ENCODE assay signal across 33 cellular contexts in genomic region chr6:41511443-41512060, GRCh38.
"Had no signal": no experiment of that assay in that cellular context is flagged by ENCODE, and none has a peak within 500 bp of the region (broad histone marks: within the 10 kb centered on the region; RNA-seq: fewer than 3 reads in every experiment).

No MANE protein-coding gene starts in this region.

- H3K9me3 ChIP-seq: adrenal gland, body of pancreas, esophagus muscularis mucosa, gastrocnemius medialis had no signal

- H3K4me3 ChIP-seq: adrenal gland, body of pancreas, esophagus muscularis mucosa, gastrocnemius medialis had no signal

- DNase-seq: activated B cell treated with CpG ODN at 0.5 μM for 24 hours; activated CD4-positive, alpha-beta memory T cell treated with anti-CD3 and anti-CD28 coated beads for 36 hours; activated CD4-positive, alpha-beta T cell treated with anti-CD3 and anti-CD28 coated beads for 36 hours; activated CD4-positive, alpha-beta T cell treated with anti-CD3 and anti-CD28 coated beads, Interleukin-2, amount 10 ng/mL, durations not matched to agents 24 days and 14 days; activated CD4-positive, CD25-positive, alpha-beta regulatory T cell treated with anti-CD3 and anti-CD28 coated beads, Interleukin-2, amount 50 U/mL, for 72 hours; activated CD8-positive, alpha-beta memory T cell treated with anti-CD3 and anti-CD28 coated beads, Interleukin-2, amount 10 ng/mL, durations not matched to agents 7 days and 5 days; activated CD8-positive, alpha-beta memory T cell treated with anti-CD3 and anti-CD28 coated beads, Interleukin-2, amount 50 U/mL, for 4 hours; activated CD8-positive, alpha-beta T cell treated with anti-CD3 and anti-CD28 coated beads, Interleukin-2, amount 10 ng/mL, durations not matched to agents 7 days and 5 days; activated effector memory CD4-positive, alpha-beta T cell treated with anti-CD3 and anti-CD28 coated beads, Interleukin-2, amount 50 U/mL, for 16 hours; activated naive CD4-positive, alpha-beta T cell treated with anti-CD3 and anti-CD28 coated beads for 36 hours; activated naive CD8-positive, alpha-beta T cell treated with anti-CD3 and anti-CD28 coated beads for 36 hours; activated naive CD8-positive, alpha-beta T cell treated with anti-CD3 and anti-CD28 coated beads, Interleukin-2, amount 50 U/mL, for 24 hours; activated T-cell treated with anti-CD3 and anti-CD28 coated beads, Interleukin-2, amount 50 U/mL, for 1 hour; activated T-cell treated with anti-CD3 and anti-CD28 coated beads, Interleukin-2, amount 50 U/mL, for 48 hours; adrenal gland; amygdala; aorta; body of pancreas; caudate nucleus; cortex of kidney; dermis blood vessel endothelial cell; effector CD4-positive, alpha-beta T cell; effector memory CD8-positive, alpha-beta T cell; erythroblast; foreskin keratinocyte; gastrocnemius medialis; glutamatergic neuron; T-helper 1 cell; T-helper 17 cell; T1000; WERI-Rb-1 had no signal

- H3K4me1 ChIP-seq: adrenal gland, body of pancreas, esophagus muscularis mucosa, foreskin keratinocyte, gastrocnemius medialis had no signal

- FAIRE-seq: colon had no signal

- ATAC-seq: activated CD4-positive, alpha-beta T cell treated with anti-CD3 and anti-CD28 coated beads for 36 hours; activated CD8-positive, alpha-beta memory T cell treated with anti-CD3 and anti-CD28 coated beads, Interleukin-2, amount 10 ng/mL, durations not matched to agents 7 days and 5 days; activated CD8-positive, alpha-beta T cell treated with anti-CD3 and anti-CD28 coated beads, Interleukin-2, amount 10 ng/mL, durations not matched to agents 7 days and 5 days; activated naive CD8-positive, alpha-beta T cell treated with anti-CD3 and anti-CD28 coated beads, Interleukin-2, amount 50 U/mL, for 24 hours; body of pancreas; effector memory CD8-positive, alpha-beta T cell; foreskin keratinocyte; gastrocnemius medialis; T-helper 17 cell had no signal

- H3K27me3 ChIP-seq: body of pancreas had no signal

- H3K27ac ChIP-seq: adrenal gland, body of pancreas, esophagus muscularis mucosa, foreskin keratinocyte, gastrocnemius medialis, WERI-Rb-1 had no signal

- H3K36me3 ChIP-seq: adrenal gland, esophagus muscularis mucosa, gastrocnemius medialis, WERI-Rb-1 had no signal
